In the genomic region with DNA sequence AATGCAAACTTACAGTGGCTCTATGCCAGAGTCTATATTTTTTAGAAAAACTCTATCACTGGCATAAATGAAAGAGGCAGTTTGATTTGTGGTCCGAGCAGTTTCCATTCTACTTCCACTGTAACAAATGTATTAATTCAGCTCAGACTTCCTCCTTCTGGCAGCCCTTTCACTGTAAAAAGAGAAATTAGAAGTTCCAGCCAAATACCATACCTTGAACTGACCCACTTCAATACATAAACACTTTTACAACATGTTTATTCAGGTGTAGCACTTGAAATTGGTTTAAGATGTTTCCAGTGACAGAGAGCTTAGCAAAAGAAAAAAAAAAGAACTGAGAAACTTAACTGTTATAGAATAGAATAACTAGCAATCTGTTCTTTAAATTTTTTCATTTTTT, we compare ENCODE assay signal across 24 cellular contexts.
"Had no signal": no experiment of that assay in that cellular context is flagged by ENCODE, and none has a peak within 500 bp of the region (broad histone marks: within the 10 kb centered on the region; RNA-seq: fewer than 3 reads in every experiment).

No MANE protein-coding gene starts in this region.

- H3K4me1 ChIP-seq: adrenal gland had no signal

- H3K27ac Mint-ChIP-seq: activated CD8-positive, alpha-beta T cell treated with anti-CD3 and anti-CD28 coated beads, Interleukin-2, amount 10 ng/mL, durations not matched to agents 7 days and 5 days; activated naive CD8-positive, alpha-beta T cell treated with anti-CD3 and anti-CD28 coated beads, Interleukin-2, amount 10 ng/mL, durations not matched to agents 7 days and 5 days; T-helper 1 cell treated with Interleukin-12 subunit alpha and Interleukin-12 subunit beta and Interleukin-4 antibody, amounts not matched to agents 30 μg/mL and 1 μg/mL, for 36 hours; WTC11 had no signal

- H3K27me3 Mint-ChIP-seq: activated naive CD8-positive, alpha-beta T cell treated with anti-CD3 and anti-CD28 coated beads, Interleukin-2, amount 10 ng/mL, durations not matched to agents 7 days and 5 days had no signal

- H3K4me1 Mint-ChIP-seq: activated naive CD8-positive, alpha-beta T cell treated with anti-CD3 and anti-CD28 coated beads, Interleukin-2, amount 10 ng/mL, durations not matched to agents 7 days and 5 days had no signal

- DNase-seq: activated CD4-positive, alpha-beta T cell treated with anti-CD3 and anti-CD28 coated beads for 48 hours; activated CD4-positive, alpha-beta T cell treated with anti-CD3 and anti-CD28 coated beads, Interleukin-2, amount 50 U/mL, for 4 hours; activated CD4-positive, CD25-positive, alpha-beta regulatory T cell treated with anti-CD3 and anti-CD28 coated beads, Interleukin-2, amount 50 U/mL, for 72 hours; activated CD8-positive, alpha-beta memory T cell treated with anti-CD3 and anti-CD28 coated beads, Interleukin-2, amount 50 U/mL, for 48 hours; activated CD8-positive, alpha-beta T cell treated with anti-CD3 and anti-CD28 coated beads, Interleukin-2, amount 10 ng/mL, durations not matched to agents 7 days and 5 days; activated naive CD4-positive, alpha-beta T cell treated with anti-CD3 and anti-CD28 coated beads, Interleukin-2, amount 50 U/mL, for 16 hours; activated naive CD8-positive, alpha-beta T cell treated with anti-CD3 and anti-CD28 coated beads, Interleukin-2, amount 10 ng/mL, durations not matched to agents 7 days and 5 days; activated T-cell treated with anti-CD3 and anti-CD28 coated beads, Interleukin-2, amount 50 U/mL, for 1 hour; adrenal gland; anterior cingulate cortex; Kasumi-1; NCI-H1092; NCI-H1436; NCI-H1694 treated with DMSO at 0.1 percent for 48 hours; NCI-H2029 treated with DMSO at 0.1 percent for 48 hours; NCI-H446; NCI-H526; NCI-H774; NK-92 treated with Interleukin-12 subunit alpha and Interleukin-12 subunit beta, amount 100 ng/mL, for 24 hours; OCI-M1; SHP77 treated with DMSO at 0.1 percent for 48 hours had no signal

- ATAC-seq: activated CD8-positive, alpha-beta T cell treated with anti-CD3 and anti-CD28 coated beads, Interleukin-2, amount 10 ng/mL, durations not matched to agents 7 days and 5 days; K562; WTC11 had no signal

- H3K4me3 Mint-ChIP-seq: activated CD8-positive, alpha-beta T cell treated with anti-CD3 and anti-CD28 coated beads, Interleukin-2, amount 10 ng/mL, durations not matched to agents 7 days and 5 days; activated naive CD8-positive, alpha-beta T cell treated with anti-CD3 and anti-CD28 coated beads, Interleukin-2, amount 10 ng/mL, durations not matched to agents 7 days and 5 days; T-helper 1 cell treated with Interleukin-12 subunit alpha and Interleukin-12 subunit beta and Interleukin-4 antibody, amounts not matched to agents 30 μg/mL and 1 μg/mL, for 36 hours; WTC11 had no signal

- H3K9me3 Mint-ChIP-seq: T-helper 1 cell treated with Interleukin-12 subunit alpha and Interleukin-12 subunit beta and Interleukin-4 antibody, amounts not matched to agents 30 μg/mL and 1 μg/mL, for 36 hours; WTC11 had no signal

- H3K36me3 ChIP-seq: adrenal gland had no signal

- H3K4me3 ChIP-seq: adrenal gland, K562 had no signal

- H3K9me3 ChIP-seq: adrenal gland had no signal

- H3K36me3 Mint-ChIP-seq: activated naive CD8-positive, alpha-beta T cell treated with anti-CD3 and anti-CD28 coated beads, Interleukin-2, amount 10 ng/mL, durations not matched to agents 7 days and 5 days; WTC11 had no signal

- H3K27ac ChIP-seq: adrenal gland had no signal

- H3K27me3 ChIP-seq: adrenal gland had no signal
